ENCODE assay signal across 29 cellular contexts in the genomic region with DNA sequence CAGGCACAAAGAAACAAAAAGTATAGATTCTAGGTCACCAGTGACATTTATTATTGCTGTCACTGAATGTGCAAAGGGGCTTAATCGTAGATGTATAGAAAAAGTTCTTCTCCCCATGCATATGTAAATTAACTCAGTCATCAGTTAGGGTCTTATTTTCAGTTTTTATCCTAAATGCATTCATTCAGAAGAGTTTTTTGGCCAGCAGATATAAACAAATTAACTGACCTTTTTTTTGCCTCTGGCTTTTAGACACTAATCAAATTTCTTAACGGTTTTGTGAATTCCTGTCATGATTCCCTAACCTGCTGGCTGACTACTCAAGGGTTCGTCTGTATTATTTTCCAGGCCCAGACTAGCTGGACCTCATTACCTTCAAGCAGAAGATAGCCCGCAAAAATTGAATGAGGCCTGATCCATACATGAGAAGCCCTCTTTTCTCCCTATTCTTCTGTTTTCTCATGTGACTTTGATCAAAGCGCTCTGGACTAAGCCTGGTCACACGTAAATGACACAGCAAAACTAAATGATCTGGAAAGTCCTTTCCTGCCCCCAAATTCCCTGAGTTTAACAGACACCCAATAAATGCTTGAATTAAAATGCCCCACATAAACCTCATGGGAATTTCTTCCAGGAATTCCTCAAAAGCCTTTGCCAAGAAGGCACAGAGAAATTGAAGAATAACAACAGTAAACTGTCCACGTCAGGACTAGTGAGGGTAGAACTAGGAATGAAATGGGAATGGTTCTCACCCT.
DNase-seq lines count a peak whose midpoint lies in the region; ATAC-seq and TF ChIP-seq lines count a peak whose summit lies in the region.
"Had no signal": no experiment of that assay in that cellular context is flagged by ENCODE, and none has a peak within 500 bp of the region (broad histone marks: within the 10 kb centered on the region; RNA-seq: fewer than 3 reads in every experiment).

No MANE protein-coding gene starts in this region.

- H3K27me3 Mint-ChIP-seq in brain, result no peaks in the 10 kb centered on the region
- H3K27me3 Mint-ChIP-seq in nephron progenitor cell (ENCODE audit: low read depth, poor library complexity), result peaks cover 5% of the 10 kb centered on the region
- no peaks in the 10 kb centered on the region for H3K27me3 Mint-ChIP-seq in MCF 10A (ENCODE audit: insufficient read depth, unreplicated experiment)
- H3K27me3 Mint-ChIP-seq: activated CD4-positive, alpha-beta memory T cell treated with anti-CD3 and anti-CD28 coated beads, Interleukin-2, amount 10 ng/mL, durations not matched to agents 7 days and 5 days; activated naive CD4-positive, alpha-beta T cell treated with anti-CD3 and anti-CD28 coated beads, Interleukin-2, amount 10 ng/mL, durations not matched to agents 7 days and 5 days had no signal

- ATAC-seq in mucosa of descending colon, result no peak
- ATAC-seq: GM12878; left cardiac atrium; naive thymus-derived CD4-positive, alpha-beta T cell; pancreas had no signal

- H3K36me3 ChIP-seq in HEK293 (ENCODE audit: control insufficient read depth in 2 of 2, insufficient read depth in 1 of 2, low read length in 2 of 2), result no peaks in the 10 kb centered on the region
- no peaks in the 10 kb centered on the region for H3K36me3 ChIP-seq in mucosa of descending colon (ENCODE audit: low read depth)
- H3K36me3 ChIP-seq: BE2C, cardiac muscle cell, esophagus muscularis mucosa, pancreas, right atrium auricular region, SJSA1, spleen, transverse colon had no signal

- H3K27ac Mint-ChIP-seq in brain (peak overlapping the region in 3 of 5 experiments; percentile 13 to 64 (median 53)), nephron progenitor cell (peak overlapping the region; percentile 75), MCF 10A (ENCODE audit: low read depth, unreplicated experiment) (no peak overlapping the region)
- H3K27ac Mint-ChIP-seq: activated CD4-positive, alpha-beta memory T cell treated with anti-CD3 and anti-CD28 coated beads, Interleukin-2, amount 10 ng/mL, durations not matched to agents 7 days and 5 days; activated naive CD4-positive, alpha-beta T cell treated with anti-CD3 and anti-CD28 coated beads, Interleukin-2, amount 10 ng/mL, durations not matched to agents 7 days and 5 days; naive thymus-derived CD4-positive, alpha-beta T cell; T-helper 1 cell treated with Interleukin-12 subunit alpha and Interleukin-12 subunit beta and Interleukin-4 antibody, amounts not matched to agents 30 μg/mL and 1 μg/mL, for 36 hours had no signal

- H3K9me3 ChIP-seq in HEK293 (ENCODE audit: control insufficient read depth, insufficient read depth, low read depth, low read length) (no peaks in the 10 kb centered on the region), mucosa of descending colon (no peaks in the 10 kb centered on the region)
- H3K9me3 ChIP-seq: BE2C, esophagus muscularis mucosa, pancreas, right atrium auricular region, SJSA1, spleen, transverse colon had no signal

- DNase-seq in AG09309 (ENCODE audit: low read depth), result peak; percentile 55
- DNase-seq in nephron progenitor cell, result no peak
- DNase-seq in mucosa of descending colon, result no peak
- DNase-seq in MCF 10A (ENCODE audit: unreplicated experiment), result no peak
- DNase-seq in RKO (ENCODE audit: low spot score), result no peak
- DNase-seq in NCI-H1694 (lab: John Stamatoyannopoulos, UW), result no peak
- DNase-seq: activated CD4-positive, alpha-beta memory T cell treated with anti-CD3 and anti-CD28 coated beads, Interleukin-2, amount 10 ng/mL, durations not matched to agents 7 days and 5 days; activated CD4-positive, alpha-beta T cell treated with anti-CD3 and anti-CD28 coated beads for 1 hour; activated CD8-positive, alpha-beta memory T cell treated with anti-CD3 and anti-CD28 coated beads, Interleukin-2, amount 50 U/mL, for 48 hours; activated naive CD4-positive, alpha-beta T cell treated with anti-CD3 and anti-CD28 coated beads, Interleukin-2, amount 10 ng/mL, durations not matched to agents 7 days and 5 days; BE2C; cortex of kidney; EL; foreskin melanocyte; left cardiac atrium; naive thymus-derived CD4-positive, alpha-beta T cell; NCI-H1092 treated with DMSO at 0.1 percent for 48 hours; NCI-H2029; pancreas; spleen; transverse colon had no signal

- H3K9me3 Mint-ChIP-seq in brain (no peaks in the 10 kb centered on the region), nephron progenitor cell (no peaks in the 10 kb centered on the region), MCF 10A (ENCODE audit: unreplicated experiment) (no peaks in the 10 kb centered on the region)
- H3K9me3 Mint-ChIP-seq: activated CD4-positive, alpha-beta memory T cell treated with anti-CD3 and anti-CD28 coated beads, Interleukin-2, amount 10 ng/mL, durations not matched to agents 7 days and 5 days; activated naive CD4-positive, alpha-beta T cell treated with anti-CD3 and anti-CD28 coated beads, Interleukin-2, amount 10 ng/mL, durations not matched to agents 7 days and 5 days; T-helper 1 cell treated with Interleukin-12 subunit alpha and Interleukin-12 subunit beta and Interleukin-4 antibody, amounts not matched to agents 30 μg/mL and 1 μg/mL, for 36 hours had no signal

- H3K4me3 ChIP-seq in AG09309 (ENCODE audit: control insufficient read depth, low read depth, low read length) (no peak overlapping the region), HEK293 (ENCODE audit: low read depth, low read length) (no peak overlapping the region), mucosa of descending colon (no peak overlapping the region)
- H3K4me3 ChIP-seq: cardiac muscle cell, esophagus muscularis mucosa, GM12878, pancreas, right atrium auricular region, SJSA1, spleen, transverse colon had no signal

- TF ChIP-seq CTCF in AG09309 (IDR thresholded peaks at IDR 0.05; ENCODE audit: control insufficient read depth, insufficient read depth, low read depth, low read length, missing control alignments), result no peak
- TF ChIP-seq CTCF in HEK293 (tag by site-specific recombination; IDR thresholded peaks at IDR 0.05), result no peak
- no peak for TF ChIP-seq CTCF in brain (conservative IDR thresholded peaks at IDR 0.05)
- no peak for TF ChIP-seq CTCF in nephron progenitor cell (IDR thresholded peaks at IDR 0.05)
- TF ChIP-seq CTCF in mucosa of descending colon (IDR thresholded peaks at IDR 0.05), result no peak
- no peak for TF ChIP-seq CTCF in MCF 10A (IDR thresholded peaks at IDR 0.05; ENCODE audit: unreplicated experiment)

- no TSS peak for BruUV-seq in MCF 10A (replicated peaks; lab: Mats Ljungman, UMichigan)

- CTCF ChIA-PET in HEK293 (lab: Yijun Ruan, JAX) (no interaction called here), MCF 10A (lab: Yijun Ruan, JAX) (interaction anchor here (0.6 to 5.1 kb wide), 3 partner anchors 7 to 338 kb away, joined by 4 to 26 read pairs (median 4); no protein-coding TSS in a partner anchor)

- H3K4me3 Mint-ChIP-seq in brain (no peak overlapping the region), nephron progenitor cell (no peak overlapping the region), MCF 10A (ENCODE audit: unreplicated experiment) (no peak overlapping the region)
- H3K4me3 Mint-ChIP-seq: activated CD4-positive, alpha-beta memory T cell treated with anti-CD3 and anti-CD28 coated beads, Interleukin-2, amount 10 ng/mL, durations not matched to agents 7 days and 5 days; activated naive CD4-positive, alpha-beta T cell treated with anti-CD3 and anti-CD28 coated beads, Interleukin-2, amount 10 ng/mL, durations not matched to agents 7 days and 5 days; naive thymus-derived CD4-positive, alpha-beta T cell; T-helper 1 cell treated with Interleukin-12 subunit alpha and Interleukin-12 subunit beta and Interleukin-4 antibody, amounts not matched to agents 30 μg/mL and 1 μg/mL, for 36 hours had no signal

- POLR2A ChIA-PET in HEK293 (lab: Yijun Ruan, JAX) (no interaction called here), MCF 10A (lab: Yijun Ruan, JAX) (interaction anchor here (0.7 kb wide), 1 partner anchor 15 kb away, joined by 3 read pairs; no protein-coding TSS in a partner anchor)

- intact Hi-C loops in mucosa of descending colon (cut with DNase I, micrococcal nuclease) (no loop called here), MCF 10A (cut with micrococcal nuclease) (no loop called here)

- H3K4me1 ChIP-seq in HEK293 (ENCODE audit: control insufficient read depth, insufficient read depth, low read length) (0 out of 2 replicates have a peak, but pooled peaks cover 2% of the 10 kb centered on the region), mucosa of descending colon (ENCODE audit: low read depth) (peaks cover 3% of the 10 kb centered on the region)
- H3K4me1 ChIP-seq: SJSA1 had no signal

- no peak overlapping the region for H3K27ac ChIP-seq in HEK293 (ENCODE audit: extremely low read depth, low read depth, low read length)
- H3K27ac ChIP-seq: cardiac muscle cell, esophagus muscularis mucosa, pancreas, right atrium auricular region, SJSA1, spleen, transverse colon had no signal

- H3K4me1 Mint-ChIP-seq in brain (peaks cover 73% of the 10 kb centered on the region), nephron progenitor cell (peaks cover 58% of the 10 kb centered on the region), MCF 10A (ENCODE audit: insufficient read depth, unreplicated experiment) (peaks cover 10% of the 10 kb centered on the region)
- H3K4me1 Mint-ChIP-seq: activated CD4-positive, alpha-beta memory T cell treated with anti-CD3 and anti-CD28 coated beads, Interleukin-2, amount 10 ng/mL, durations not matched to agents 7 days and 5 days; activated naive CD4-positive, alpha-beta T cell treated with anti-CD3 and anti-CD28 coated beads, Interleukin-2, amount 10 ng/mL, durations not matched to agents 7 days and 5 days; naive thymus-derived CD4-positive, alpha-beta T cell had no signal

- no peaks in the 10 kb centered on the region for H3K36me3 Mint-ChIP-seq in brain
- H3K36me3 Mint-ChIP-seq in nephron progenitor cell (ENCODE audit: low read depth), result peaks cover 14% of the 10 kb centered on the region
- no peaks in the 10 kb centered on the region for H3K36me3 Mint-ChIP-seq in MCF 10A (ENCODE audit: insufficient read depth, unreplicated experiment)
- H3K36me3 Mint-ChIP-seq: activated naive CD4-positive, alpha-beta T cell treated with anti-CD3 and anti-CD28 coated beads, Interleukin-2, amount 10 ng/mL, durations not matched to agents 7 days and 5 days; naive thymus-derived CD4-positive, alpha-beta T cell had no signal

TF ChIP-seq in HEK293, 187 proteins besides CTCF, POLR2A, EP300 and RAD21 (continues in another document):
- TF ChIP-seq, protein P1, sequence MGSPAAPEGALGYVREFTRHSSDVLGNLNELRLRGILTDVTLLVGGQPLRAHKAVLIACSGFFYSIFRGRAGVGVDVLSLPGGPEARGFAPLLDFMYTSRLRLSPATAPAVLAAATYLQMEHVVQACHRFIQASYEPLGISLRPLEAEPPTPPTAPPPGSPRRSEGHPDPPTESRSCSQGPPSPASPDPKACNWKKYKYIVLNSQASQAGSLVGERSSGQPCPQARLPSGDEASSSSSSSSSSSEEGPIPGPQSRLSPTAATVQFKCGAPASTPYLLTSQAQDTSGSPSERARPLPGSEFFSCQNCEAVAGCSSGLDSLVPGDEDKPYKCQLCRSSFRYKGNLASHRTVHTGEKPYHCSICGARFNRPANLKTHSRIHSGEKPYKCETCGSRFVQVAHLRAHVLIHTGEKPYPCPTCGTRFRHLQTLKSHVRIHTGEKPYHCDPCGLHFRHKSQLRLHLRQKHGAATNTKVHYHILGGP (tag by site-specific recombination; IDR thresholded peaks at IDR 0.05), result peak; percentile 97
- TF ChIP-seq ZNF10 (tag by site-specific recombination; IDR thresholded peaks at IDR 0.05), result no peak
